In the genomic region with DNA sequence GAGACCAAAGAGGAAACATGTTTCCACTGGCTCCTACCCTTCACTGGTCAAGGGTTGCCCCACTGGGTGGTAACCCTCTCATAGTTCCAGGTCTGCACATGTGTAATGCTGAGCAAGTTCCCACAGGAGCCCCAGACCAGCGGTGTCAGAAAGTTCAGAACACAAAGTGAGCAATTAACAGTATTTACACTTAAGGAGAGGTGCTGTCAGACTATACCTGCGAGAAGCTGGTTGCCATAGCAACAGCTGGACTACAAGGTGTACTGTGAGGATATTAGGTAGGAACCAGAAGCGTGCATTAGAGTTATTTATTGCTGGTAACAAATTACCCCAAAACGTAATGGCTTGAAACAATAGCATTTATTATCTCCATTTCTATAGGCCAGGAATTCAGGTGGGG, we compare ENCODE assay signal across 1 cellular context.
TF ChIP-seq lines count a peak whose summit lies in the region.

No MANE protein-coding gene starts in this region.

TF ChIP-seq in H1, 55 proteins besides CTCF, POLR2A, EP300 and RAD21:
- TF ChIP-seq CBX5 (IDR thresholded peaks at IDR 0.05; ENCODE audit: low read depth, low read length) (no peak), GTF2F1 (IDR thresholded peaks at IDR 0.05; ENCODE audit: borderline replicate concordance, low read depth, low read length) (no peak), TCF12 (IDR thresholded peaks at IDR 0.05; ENCODE audit: low read depth, low read length) (no peak), SAP30 (IDR thresholded peaks at IDR 0.05; ENCODE audit: insufficient read depth, insufficient replicate concordance, low read length) (no peak), BACH1 (IDR thresholded peaks at IDR 0.05; ENCODE audit: low read length) (no peak), KDM4A (IDR thresholded peaks at IDR 0.05; ENCODE audit: low read depth, low read length, severe bottlenecking) (no peak), NANOG (IDR thresholded peaks at IDR 0.05; ENCODE audit: insufficient read depth, low read depth, low read length, poor library complexity, severe bottlenecking) (no peak)
TF ChIP-seq in H1: peak in this region for 0.
